9 cellular contexts compared by ENCODE assay signal in the genomic region with DNA sequence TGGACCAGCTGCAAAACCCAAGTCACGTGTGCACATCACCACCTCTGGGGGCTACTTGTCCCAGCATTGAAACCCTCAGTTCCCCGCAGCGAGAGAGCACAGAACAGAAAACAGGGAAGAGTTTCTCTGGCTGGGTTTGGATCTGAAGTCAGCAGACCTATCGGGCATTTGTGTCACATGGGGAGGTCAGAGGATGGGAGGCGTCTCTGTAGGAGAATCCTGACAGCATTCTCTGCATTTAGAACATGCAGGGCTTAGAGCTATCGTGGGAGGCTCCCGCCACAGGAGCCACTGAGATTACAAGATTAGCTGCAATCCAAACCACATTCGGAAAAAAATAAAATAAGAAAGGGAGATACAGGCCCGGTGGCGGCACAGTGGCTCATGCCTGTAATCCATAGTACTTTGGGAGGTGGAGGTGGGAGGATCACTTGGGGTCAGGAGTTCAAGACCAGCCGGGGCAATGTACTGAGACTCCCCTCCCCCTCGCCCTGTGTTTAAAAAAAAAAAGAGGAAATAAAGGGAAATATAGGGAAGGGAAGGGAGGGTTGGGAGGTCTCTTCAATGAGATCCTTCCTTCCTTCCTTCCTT. TPM values are rescaled to one million over a fixed set of nuclear protein-coding genes. Genes with fewer than 3 reads are reported as not detected.
A peak's percentile ranks its signal among the peaks of the same experiment; 100 is the strongest.
DNase-seq lines count a peak whose midpoint lies in the region; ATAC-seq and TF ChIP-seq lines count a peak whose summit lies in the region.
"Had no signal": no experiment of that assay in that cellular context is flagged by ENCODE, and none has a peak within 500 bp of the region (broad histone marks: within the 10 kb centered on the region; RNA-seq: fewer than 3 reads in every experiment).

No MANE protein-coding gene starts in this region.

- H3K4me1 Mint-ChIP-seq in T-helper 17 cell (peaks cover 14% of the 10 kb centered on the region), Caco-2 (ENCODE audit: low read depth, unreplicated experiment) (no peaks in the 10 kb centered on the region)

- no TSS peak for BruUV-seq in Caco-2 (replicated peaks; lab: Mats Ljungman, UMichigan)

- peak overlapping the region in 2 of 3 donors; percentile 30 to 35 for H3K4me3 ChIP-seq in skeletal muscle tissue (ENCODE audit: low read length in 3 of 3)
- H3K4me3 ChIP-seq in Caco-2 (ENCODE audit: low read depth, low read length), result no peak overlapping the region

- H3K9me3 Mint-ChIP-seq in Caco-2 (ENCODE audit: unreplicated experiment), result no peaks in the 10 kb centered on the region

- peak in 67 of 76 experiments; percentile 22 to 85 (median 55) for DNase-seq in HUDEP-2 (lab: John Stamatoyannopoulos, UW; ENCODE audit: unreplicated experiment in 76 of 76)
- DNase-seq in T-helper 17 cell, result no peak
- DNase-seq in Right ventricle myocardium superior, result peak; percentile 68
- no peak for DNase-seq in SW480 (ENCODE audit: low spot score)
- DNase-seq in Caco-2, result no peak
- no peak for DNase-seq in NK-92 (lab: John Stamatoyannopoulos, UW; ENCODE audit: unreplicated experiment)
- DNase-seq: cortex of kidney, NCI-H748 treated with DMSO at 0.1 percent for 48 hours had no signal

- H3K4me1 ChIP-seq in skeletal muscle tissue (ENCODE audit: control insufficient read depth in 3 of 3, insufficient read depth in 3 of 3, low read length in 3 of 3) (peaks cover 28 to 49% (median 40%) of the 10 kb centered on the region in 3 donors), Caco-2 (peaks cover 16% of the 10 kb centered on the region; the same call in 1 of the 2 replicates)

- peak overlapping the region in 2 of 3 donors; percentile 16 to 20 for H3K9ac ChIP-seq in skeletal muscle tissue (ENCODE audit: low read depth in 1 of 3, low read length in 3 of 3)

- H3K36me3 Mint-ChIP-seq in T-helper 17 cell (ENCODE audit: low read depth), result no peaks in the 10 kb centered on the region
- peaks cover 15% of the 10 kb centered on the region for H3K36me3 Mint-ChIP-seq in Caco-2 (ENCODE audit: insufficient read depth, unreplicated experiment)

- intact Hi-C loops in Right ventricle myocardium superior (cut with DNase I), result loop anchor here (5.0 kb wide), 1 partner anchor 53 kb away; a partner anchor contains a TSS
- intact Hi-C loops in Caco-2 (cut with micrococcal nuclease; ENCODE audit: unreplicated experiment), result no loop called here

- H3K27me3 ChIP-seq in skeletal muscle tissue (ENCODE audit: control insufficient read depth in 3 of 3, insufficient read depth in 3 of 3, low read length in 3 of 3) (no peaks in the 10 kb centered on the region), Caco-2 (replicated peaks; ENCODE audit: control insufficient read depth, insufficient read depth, low read length) (no peaks in the 10 kb centered on the region)

- POLR2A ChIA-PET in Caco-2 (lab: Charles Lee), result no interaction called here

- H3K27me3 Mint-ChIP-seq in T-helper 17 cell (peaks cover 5% of the 10 kb centered on the region), Caco-2 (ENCODE audit: insufficient read depth, unreplicated experiment) (no peaks in the 10 kb centered on the region)

- no peaks in the 10 kb centered on the region for H3K36me3 ChIP-seq in skeletal muscle tissue (ENCODE audit: control insufficient read depth in 3 of 3, insufficient read depth in 3 of 3, low read length in 3 of 3)
- H3K36me3 ChIP-seq in Caco-2 (ENCODE audit: control insufficient read depth, insufficient read depth, low read length), result no peaks in the 10 kb centered on the region

- H3K9me3 ChIP-seq in T-helper 17 cell (ENCODE audit: control insufficient read depth, low read length, poor library complexity, severe bottlenecking) (no peaks in the 10 kb centered on the region), skeletal muscle tissue (ENCODE audit: control insufficient read depth in 3 of 3, low read length in 3 of 3) (no peaks in the 10 kb centered on the region), Caco-2 (no peaks in the 10 kb centered on the region)

- ATAC-seq in T-helper 17 cell, result no peak
- ATAC-seq in Right ventricle myocardium superior (ENCODE audit: poor library complexity), result peak; percentile 18

- no peak for TF ChIP-seq CTCF in Caco-2 (IDR thresholded peaks at IDR 0.05; ENCODE audit: insufficient read depth in 1 of 2, low read depth in 1 of 2, low read length in 1 of 2, severe bottlenecking in 1 of 2, unreplicated experiment in 1 of 2)

- H3K27ac Mint-ChIP-seq in T-helper 17 cell, result peak overlapping the region; percentile 69
- no peak overlapping the region for H3K27ac Mint-ChIP-seq in Caco-2 (ENCODE audit: unreplicated experiment)

- CTCF ChIA-PET in Caco-2 (lab: Charles Lee), result interaction anchor here (0.6 kb wide), 1 partner anchor 129 kb away, joined by 9 read pairs; no protein-coding TSS in a partner anchor

- peak overlapping the region; percentile 88 for H3K27ac ChIP-seq in skeletal muscle tissue (ENCODE audit: low read depth, low read length)

- H3K4me3 Mint-ChIP-seq in T-helper 17 cell (peak overlapping the region; percentile 66), Caco-2 (ENCODE audit: unreplicated experiment) (no peak overlapping the region)

RNA-seq across cellular contexts. Expression of a gene that starts 2.9 kb away (rescaled TPM):
- total RNA-seq in T-helper 17 cell, result under 1 TPM in 1 of 2 donors, not detected in 1; 0.29 TPM
- 0.70 TPM for total RNA-seq in Right ventricle myocardium superior
- total RNA-seq in skeletal muscle tissue, result not detected
- 1.4 and 1.9 TPM in 2 replicates for total RNA-seq in Caco-2 (2022)

RNA-seq across cellular contexts. Expression of a gene that starts 29.7 kb away (rescaled TPM):
- total RNA-seq in T-helper 17 cell (1 to 10 TPM; 2.7 to 3.0 TPM), Right ventricle myocardium superior (2.1 TPM), skeletal muscle tissue (8.4 TPM), Caco-2 (2022) (6.3 and 6.6 TPM in 2 replicates)

RNA-seq across cellular contexts. Expression of a gene that starts 54.6 kb away (rescaled TPM):
- 10 to 100 TPM in 1 of 2 donors, 1 to 10 TPM in 1; 9.5 to 13.1 TPM for total RNA-seq in T-helper 17 cell
- total RNA-seq in Right ventricle myocardium superior, result 55.7 TPM
- 9.4 TPM for total RNA-seq in skeletal muscle tissue
- total RNA-seq in Caco-2 (2022), result 29.2 and 31.3 TPM in 2 replicates

Comparison
In these comparisons a context has a peak if more than half of its experiments do, and no peak if none do; other contexts are left out.
1. DNase-seq: peak in HUDEP-2 (67 of 76) and Right ventricle myocardium superior (single experiment); none in T-helper 17 cell (0 of 3), SW480 (single experiment), Caco-2 (0 of 2) and NK-92 (single experiment).